Comparison of ENCODE assay signal across 8 cellular contexts in the genomic region with DNA sequence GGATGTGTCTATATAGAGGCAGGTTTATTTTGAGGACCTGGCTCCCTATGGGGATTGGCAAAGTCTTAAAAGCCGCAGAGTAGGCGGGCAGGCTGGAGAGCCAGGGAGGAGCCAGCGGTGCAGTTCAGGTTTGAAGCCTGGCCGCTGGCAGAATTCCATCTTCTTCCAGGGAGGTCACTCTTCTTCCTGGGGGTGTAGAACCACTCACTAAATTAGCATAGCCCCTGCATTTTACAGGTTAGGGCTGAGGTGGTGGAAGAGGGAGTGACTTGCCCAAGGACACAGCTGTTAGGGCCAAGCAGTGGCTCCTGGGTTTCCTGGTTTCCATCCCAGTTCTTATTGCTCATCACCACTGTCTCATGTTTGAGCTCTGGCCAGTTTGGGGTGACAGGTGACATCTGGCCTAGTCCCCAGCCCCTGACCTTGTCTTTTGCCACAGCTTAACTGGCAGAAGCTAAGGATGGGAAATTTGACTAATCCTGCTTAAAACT. TPM values are rescaled to one million over a fixed set of nuclear protein-coding genes. Genes with fewer than 3 reads are reported as not detected.
A peak's percentile ranks its signal among the peaks of the same experiment; 100 is the strongest.
DNase-seq lines count a peak whose midpoint lies in the region; ATAC-seq and TF ChIP-seq lines count a peak whose summit lies in the region.

No MANE protein-coding gene starts in this region.

- CTCF ChIA-PET in activated naive CD4-positive, alpha-beta T cell treated with anti-CD3 and anti-CD28 coated beads, Interleukin-2, amount 10 ng/mL, durations not matched to agents 7 days and 5 days (lab: Charles Lee), result interaction anchor here (0.9 to 2.0 kb wide), 7 partner anchors 9 to 422 kb away, joined by 3 to 8 read pairs (median 4); partner anchors contain the start of gene DDOST

- no peaks in the 10 kb centered on the region for H3K9me3 Mint-ChIP-seq in activated naive CD4-positive, alpha-beta T cell treated with anti-CD3 and anti-CD28 coated beads, Interleukin-2, amount 10 ng/mL, durations not matched to agents 7 days and 5 days

- DNase-seq in NCI-H187 (lab: John Stamatoyannopoulos, UW) (peak; percentile 14 to 49), NCI-H187 treated with DMSO at 0.1 percent for 48 hours (lab: John Stamatoyannopoulos, UW) (no peak), NCI-H2227 treated with DMSO at 0.1 percent for 48 hours (lab: John Stamatoyannopoulos, UW) (peak; percentile 38), cardiac muscle cell (ENCODE audit: low read depth in 1 of 2, low spot score in 1 of 2) (peak; percentile 54 to 60), 8988T (no peak)
- DNase-seq in activated naive CD4-positive, alpha-beta T cell treated with anti-CD3 and anti-CD28 coated beads, Interleukin-2, amount 10 ng/mL, durations not matched to agents 7 days and 5 days, result peak; percentile 57

- H3K27me3 ChIP-seq in cardiac muscle cell (no peaks in the 10 kb centered on the region), parathyroid adenoma (ENCODE audit: control insufficient read depth, insufficient read depth, low read length) (no peaks in the 10 kb centered on the region)

- peaks cover 2% of the 10 kb centered on the region for H3K79me2 ChIP-seq in parathyroid adenoma

- H3K9ac ChIP-seq in parathyroid adenoma, result no peak overlapping the region

- peak overlapping the region; percentile 94 for H3K4me3 ChIP-seq in cardiac muscle cell
- peak overlapping the region; percentile 95 for H3K4me3 ChIP-seq in parathyroid adenoma (ENCODE audit: low read depth, low read length)

- H3K27ac Mint-ChIP-seq in activated naive CD4-positive, alpha-beta T cell treated with anti-CD3 and anti-CD28 coated beads, Interleukin-2, amount 10 ng/mL, durations not matched to agents 7 days and 5 days, result no peak overlapping the region

- H2AFZ ChIP-seq in parathyroid adenoma, result peak overlapping the region; percentile 91

- H3K4me1 ChIP-seq in cardiac muscle cell (ENCODE audit: low read depth) (no peaks in the 10 kb centered on the region), parathyroid adenoma (no peaks in the 10 kb centered on the region)

- no peak for ATAC-seq in HG03097 (IDR thresholded peaks at IDR 0.05; ENCODE audit: low FRiP score, unreplicated experiment)

- no peak for TF ChIP-seq CTCF in cardiac muscle cell (IDR thresholded peaks at IDR 0.05; ENCODE audit: low read depth, low read length)
- TF ChIP-seq CTCF in parathyroid adenoma (IDR thresholded peaks at IDR 0.05), result no peak

- no peaks in the 10 kb centered on the region for H3K36me3 ChIP-seq in cardiac muscle cell
- H3K36me3 ChIP-seq in parathyroid adenoma (ENCODE audit: control insufficient read depth, insufficient read depth, low read length), result no peaks in the 10 kb centered on the region

- H3K27ac ChIP-seq in cardiac muscle cell, result no peak overlapping the region
- no peak overlapping the region for H3K27ac ChIP-seq in parathyroid adenoma

- no peaks in the 10 kb centered on the region for H3K36me3 Mint-ChIP-seq in activated naive CD4-positive, alpha-beta T cell treated with anti-CD3 and anti-CD28 coated beads, Interleukin-2, amount 10 ng/mL, durations not matched to agents 7 days and 5 days

- H3K9me3 ChIP-seq in cardiac muscle cell (ENCODE audit: low read depth) (no peaks in the 10 kb centered on the region), parathyroid adenoma (ENCODE audit: control insufficient read depth, low read length) (no peaks in the 10 kb centered on the region)

- H3K4me1 Mint-ChIP-seq in activated naive CD4-positive, alpha-beta T cell treated with anti-CD3 and anti-CD28 coated beads, Interleukin-2, amount 10 ng/mL, durations not matched to agents 7 days and 5 days, result peaks cover 10% of the 10 kb centered on the region

- peak overlapping the region; percentile 97 for H3K4me2 ChIP-seq in parathyroid adenoma (ENCODE audit: low read length)

- peak overlapping the region; percentile 81 for H3K4me3 Mint-ChIP-seq in activated naive CD4-positive, alpha-beta T cell treated with anti-CD3 and anti-CD28 coated beads, Interleukin-2, amount 10 ng/mL, durations not matched to agents 7 days and 5 days

- H3K27me3 Mint-ChIP-seq in activated naive CD4-positive, alpha-beta T cell treated with anti-CD3 and anti-CD28 coated beads, Interleukin-2, amount 10 ng/mL, durations not matched to agents 7 days and 5 days, result peaks cover 10% of the 10 kb centered on the region

RNA-seq across cellular contexts. Expression of gene PINK1, which starts 1.4 kb away (rescaled TPM):
- 135 and 166 TPM in 2 replicates for total RNA-seq in cardiac muscle cell
- 174 and 179 TPM in 2 replicates for polyA plus RNA-seq in cardiac muscle cell

RNA-seq across cellular contexts. Expression of gene DDOST, which starts 26.5 kb away (rescaled TPM):
- total RNA-seq in cardiac muscle cell, result 176 and 223 TPM in 2 replicates
- 308 and 326 TPM in 2 replicates for polyA plus RNA-seq in cardiac muscle cell

RNA-seq across cellular contexts. Expression of gene CDA, which starts 45.7 kb away (rescaled TPM):
- not detected in 2 replicates for total RNA-seq in cardiac muscle cell
- not detected in 2 replicates for polyA plus RNA-seq in cardiac muscle cell

Comparison
In these comparisons a context has a peak if more than half of its experiments do, and no peak if none do; other contexts are left out.
1. DNase-seq: peak in NCI-H187 (2 of 2), NCI-H2227 treated with DMSO at 0.1 percent for 48 hours (single experiment), activated naive CD4-positive, alpha-beta T cell treated with anti-CD3 and anti-CD28 coated beads, Interleukin-2, amount 10 ng/mL, durations not matched to agents 7 days and 5 days (single experiment) and cardiac muscle cell (2 of 2); none in NCI-H187 treated with DMSO at 0.1 percent for 48 hours (single experiment) and 8988T (single experiment).